ENCODE assay signal across 8 cellular contexts in genomic region chr7:30061786-30062185, GRCh38. TPM values are rescaled to one million over a fixed set of nuclear protein-coding genes. Genes with fewer than 3 reads are reported as not detected.
DNase-seq lines count a peak whose midpoint lies in the region; ATAC-seq, FAIRE-seq and TF ChIP-seq lines count a peak whose summit lies in the region.
"Not testable (repeated sequence)": the region's sequence is repeated elsewhere in the genome, so short reads cannot be mapped to it uniquely, and the experiment has no call there.

No MANE protein-coding gene starts in this region.

- not testable (repeated sequence) for TF ChIP-seq EP300 in A549 (IDR thresholded peaks at IDR 0.05); K562 (IDR thresholded peaks at IDR 0.05; ENCODE audit: low read length)

- not testable (repeated sequence) for H3K27ac ChIP-seq in A549; K562 (ENCODE audit: extremely low read depth, low read depth, low read length); left ventricle myocardium inferior (replicated peaks); prostate gland

- not testable (repeated sequence) for H4K20me1 ChIP-seq in K562 (replicated peaks; ENCODE audit: control insufficient read depth, insufficient read depth, low read length)

- POLR2A ChIA-PET in A549 (lab: Yijun Ruan, JAX) = not testable (repeated sequence)
- POLR2A ChIA-PET in K562 (lab: Yijun Ruan, JAX) = interaction anchor here (0.7 to 0.8 kb wide), 4 partner anchors 12 to 184 kb away, joined by 3 to 6 read pairs (median 4); no protein-coding TSS in a partner anchor

- TF ChIP-seq POLR2A in A549 (IDR thresholded peaks at IDR 0.05; ENCODE audit: low read length); K562 (conservative IDR thresholded peaks at IDR 0.05); prostate gland (IDR thresholded peaks at IDR 0.05): not testable (repeated sequence)

- H3K36me3 ChIP-seq in K562 (ENCODE audit: control insufficient read depth, insufficient read depth, low read length) = peaks cover 19% of the 10 kb centered on the region; the same call in 1 of the 3 replicates
- H3K36me3 ChIP-seq in left ventricle myocardium inferior = peaks cover 29% of the 10 kb centered on the region
- not testable (repeated sequence) for H3K36me3 ChIP-seq in prostate gland

- intact Hi-C loops in K562 (cut with micrococcal nuclease) = loop anchor here (1.0 to 10.0 kb wide), 7 partner anchors 33 to 1137 kb away; partner anchors contain the start of gene PLEKHA8
- intact Hi-C loops in left ventricle myocardium inferior (cut with micrococcal nuclease) = not testable (repeated sequence)
- intact Hi-C loops in prostate gland (cut with DNase I) = loop anchor here (5.0 to 10.0 kb wide), 5 partner anchors 34 to 427 kb away; partner anchors contain the start of genes FKBP14 and PLEKHA8

- CTCF ChIA-PET in A549 (lab: Yijun Ruan, JAX) = interaction anchor here (0.6 to 5.2 kb wide), 43 partner anchors 9 to 503 kb away, joined by 3 to 57 read pairs (median 5); partner anchors contain the start of genes FKBP14 and PLEKHA8
- CTCF ChIA-PET in K562 (lab: Yijun Ruan, JAX; ENCODE audit: low intra/inter-chr PET ratio) = interaction anchor here (1.2 kb wide), 1 partner anchor 427 kb away, joined by 4 read pairs; no protein-coding TSS in a partner anchor

- TF ChIP-seq RAD21 in A549 (conservative IDR thresholded peaks at IDR 0.05 in 1 of 2, IDR thresholded peaks at IDR 0.05 in 1 of 2) = peak; percentile 22 to 40; a peak in 2 of 5 replicates
- TF ChIP-seq RAD21 in K562 (CRISPR knock-in tag; conservative IDR thresholded peaks at IDR 0.05 in 1 of 2, IDR thresholded peaks at IDR 0.05 in 1 of 2) = peak; percentile 52 to 76

- not testable (repeated sequence) for H3K9me3 ChIP-seq in A549; K562 (replicated peaks; ENCODE audit: control insufficient read depth, insufficient read depth, low read depth, low read length); left ventricle myocardium inferior (replicated peaks); prostate gland

- not testable (repeated sequence) for H3K4me1 ChIP-seq in A549; K562 (replicated peaks in 1 of 2; ENCODE audit: control insufficient read depth in 2 of 2, insufficient read depth in 2 of 2, low read length in 2 of 2); left ventricle myocardium inferior; prostate gland (replicated peaks)

- in situ Hi-C loops in K562 (cut with MboI) = loop anchor here (10.0 kb wide), 1 partner anchor 427 kb away; no protein-coding TSS in a partner anchor

- not testable (repeated sequence) for H3K79me2 ChIP-seq in K562 (ENCODE audit: control insufficient read depth, insufficient read depth, low read length)

- DNase-seq in A549 (ENCODE audit: low read depth in 1 of 2, low spot score in 1 of 2) (peak; percentile 32 to 34), NCI-H2227 (lab: John Stamatoyannopoulos, UW; ENCODE audit: unreplicated experiment) (peak; percentile 4), K562 (ENCODE audit: extremely low read depth in 1 of 4, low spot score in 3 of 4) (peak in 3 of 4 experiments; percentile 13 to 48 (median 17)), prostate gland (ENCODE audit: low spot score) (peak; percentile 19)
- DNase-seq in left ventricle myocardium inferior = not testable (repeated sequence)

- not testable (repeated sequence) for H3K4me3 ChIP-seq in A549; WI38 (ENCODE audit: low read depth, low read length); K562; left ventricle myocardium inferior; prostate gland

- peak; percentile 96 to 99 for ATAC-seq in A549
- ATAC-seq in GM18502 (IDR thresholded peaks at IDR 0.05; ENCODE audit: poor library complexity, unreplicated experiment) = peak; percentile 77
- ATAC-seq in HG02885 (IDR thresholded peaks at IDR 0.05; ENCODE audit: poor library complexity, unreplicated experiment) = peak; percentile 49
- peak; percentile 100 for ATAC-seq in K562

- FAIRE-seq in A549 (lab: Jason Lieb, UNC) = not testable (repeated sequence)
- peak; percentile 96 for FAIRE-seq in K562 (lab: Jason Lieb, UNC)

- not testable (repeated sequence) for H3K4me2 ChIP-seq in A549; K562 (ENCODE audit: insufficient read depth, low read length)

- H2AFZ ChIP-seq in K562 (ENCODE audit: low read depth, low read length) = not testable (repeated sequence)

- WGBS in A549 (ENCODE audit: missing lambda C conversion rate) = 46% methylated on average over 3 of the region's 3 CpGs
- WGBS in K562 (ENCODE audit: insufficient coverage, low coverage, missing lambda C conversion rate) = 34% methylated on average over 3 of the region's 3 CpGs
- 7% methylated on average over 3 of the region's 3 CpGs for WGBS in prostate gland

- H3K9me1 ChIP-seq in K562 (ENCODE audit: control insufficient read depth, insufficient read depth, low read length) = not testable (repeated sequence)

- not testable (repeated sequence) for BruUV-seq in K562 (replicated peaks; lab: Mats Ljungman, UMichigan)

- H3K27me3 ChIP-seq in K562 (ENCODE audit: control insufficient read depth in 2 of 2, insufficient read depth in 2 of 2, low read length in 2 of 2); left ventricle myocardium inferior (ENCODE audit: low read depth); prostate gland (replicated peaks; ENCODE audit: insufficient read depth): not testable (repeated sequence)

- peak; percentile 53 for TF ChIP-seq CTCF in A549 (IDR thresholded peaks at IDR 0.05)
- TF ChIP-seq CTCF in WI38 (IDR thresholded peaks at IDR 0.05; ENCODE audit: low read depth, low read length) = peak; percentile 32; the same call in 1 of the 2 replicates
- TF ChIP-seq CTCF in K562 (IDR thresholded peaks at IDR 0.05 in 2 of 3, conservative IDR thresholded peaks at IDR 0.05 in 1 of 3; ENCODE audit: insufficient read depth in 2 of 3, low read depth in 1 of 3, low read length in 3 of 3) = peak; percentile 43 to 57 (median 52); a peak in 4 of 6 replicates
- TF ChIP-seq CTCF in left ventricle myocardium inferior (IDR thresholded peaks at IDR 0.05; ENCODE audit: borderline replicate concordance) = peak; percentile 66
- TF ChIP-seq CTCF in prostate gland (IDR thresholded peaks at IDR 0.05) = peak; percentile 40 to 69 (median 56)

- H3K9ac ChIP-seq in K562 (ENCODE audit: insufficient read depth in 1 of 2, low read depth in 2 of 2, low read length in 2 of 2) = not testable (repeated sequence)

RNA-seq across cellular contexts. Expression of gene PLEKHA8, which starts 33.6 kb away (rescaled TPM):
- polyA plus RNA-seq in A549 (2011; rRNA removed) = 10.6 and 10.9 TPM in 2 replicates
- polyA plus RNA-seq in A549 (2012; cell fraction: cytosol; rRNA removed) = 1.7 TPM in 2 replicates
- 0.94 and 1.8 TPM in 2 replicates for polyA plus RNA-seq in A549 (2012; cell fraction: nucleus; rRNA removed)
- 5.9 to 6.6 TPM (median 6.2 TPM) in 3 replicates for polyA plus RNA-seq in A549 (2017; fragmentation: RNase III; extraction: RNeasy Plus Mini Kit Qiagen cat#74134 plus additional on column Dnase treatment)
- polyA minus RNA-seq in A549 (2011; rRNA and poly(A)+ RNA removed) = 8.5 and 9.8 TPM in 2 replicates
- total RNA-seq in K562 (2011; cell fraction: chromatin; rRNA removed; ENCODE audit: low replicate concordance) = 13.8 and 31.1 TPM in 2 replicates
- 6.5 and 8.7 TPM in 2 replicates for total RNA-seq in K562 (2011; cell fraction: nucleolus; rRNA removed)
- 20.2 and 32.7 TPM in 2 replicates for total RNA-seq in K562 (2011; cell fraction: nucleoplasm; rRNA removed)
- total RNA-seq in K562 (2014; rRNA removed) = 9.5 and 10.0 TPM in 2 replicates
- total RNA-seq in K562 (2014; rRNA removed; fragmentation: Illumina TruSeq; extraction: Trizol) = 14.5 and 16.0 TPM in 2 replicates
- total RNA-seq in K562 (2015; rRNA removed; fragmentation: Illumina TruSeq; extraction: Trizol) = 12.0 and 12.8 TPM in 2 replicates
- 14.6 and 16.3 TPM in 2 replicates for total RNA-seq in K562 (2021)
- 12.4 and 15.1 TPM in 2 replicates for polyA plus RNA-seq in K562 (2011; rRNA removed)
- polyA plus RNA-seq in K562 (2011; cell fraction: cytosol; rRNA removed) = 3.1 and 8.1 TPM in 2 replicates
- 11.5 and 23.8 TPM in 2 replicates for polyA plus RNA-seq in K562 (2011; cell fraction: nucleus; rRNA removed)
- polyA plus RNA-seq in K562 (2012) = 7.7 and 8.1 TPM in 2 replicates
- 10.3 and 11.8 TPM in 2 replicates for polyA plus RNA-seq in K562 (2014; fragmentation: Illumina TruSeq; extraction: Trizol)
- 1 to 10 TPM; 3.2 to 3.9 TPM for polyA plus RNA-seq in K562 (2014; fragmentation: Nextera tagmentation; extraction: Ambion mirVana)
- 6.0 and 7.8 TPM in 2 replicates for polyA plus RNA-seq in K562 (2014; rRNA removed)
- 19.2 and 27.7 TPM in 2 replicates for polyA minus RNA-seq in K562 (2011; rRNA and poly(A)+ RNA removed)
- polyA minus RNA-seq in K562 (2011; cell fraction: cytosol; rRNA and poly(A)+ RNA removed) = 7.1 and 8.4 TPM in 2 replicates
- 12.5 and 25.8 TPM in 2 replicates for polyA minus RNA-seq in K562 (2011; cell fraction: nucleus; rRNA and poly(A)+ RNA removed)
- 3.3 TPM for total RNA-seq in left ventricle myocardium inferior
- 10 to 100 TPM in 1 of 2 donors, 1 to 10 TPM in 1; 5.5 to 12.0 TPM for total RNA-seq in prostate gland

RNA-seq across cellular contexts. Expression of gene FKBP14, which starts 35.3 kb away (rescaled TPM):
- polyA plus RNA-seq in A549 (2011; rRNA removed) (17.7 and 22.8 TPM in 2 replicates), A549 (2017; fragmentation: RNase III; extraction: RNeasy Plus Mini Kit Qiagen cat#74134 plus additional on column Dnase treatment) (10.6 to 11.1 TPM (median 10.7 TPM) in 3 replicates), K562 (2011; rRNA removed) (23.1 and 26.9 TPM in 2 replicates), K562 (2014; fragmentation: Illumina TruSeq; extraction: Trizol) (14.9 and 20.5 TPM in 2 replicates), K562 (2014; fragmentation: Nextera tagmentation; extraction: Ambion mirVana) (10 to 100 TPM; 10.3 to 12.4 TPM), K562 (2014; rRNA removed) (14.3 and 15.3 TPM in 2 replicates)
- 3.7 and 3.9 TPM in 2 replicates for polyA plus RNA-seq in A549 (2012; cell fraction: cytosol; rRNA removed)
- polyA plus RNA-seq in A549 (2012; cell fraction: nucleus; rRNA removed) = 1.6 and 2.3 TPM in 2 replicates
- polyA minus RNA-seq in A549 (2011; rRNA and poly(A)+ RNA removed) = 4.7 and 6.4 TPM in 2 replicates
- total RNA-seq in K562 (2011; cell fraction: chromatin; rRNA removed; ENCODE audit: low replicate concordance) = 31.4 and 70.2 TPM in 2 replicates
- 21.6 and 22.7 TPM in 2 replicates for total RNA-seq in K562 (2011; cell fraction: nucleolus; rRNA removed)
- total RNA-seq in K562 (2011; cell fraction: nucleoplasm; rRNA removed) = 37.8 and 59.8 TPM in 2 replicates
- total RNA-seq in K562 (2014; rRNA removed) (5.3 and 9.2 TPM in 2 replicates), K562 (2014; rRNA removed; fragmentation: Illumina TruSeq; extraction: Trizol) (27.9 and 33.3 TPM in 2 replicates), K562 (2015; rRNA removed; fragmentation: Illumina TruSeq; extraction: Trizol) (17.6 and 19.1 TPM in 2 replicates), K562 (2021) (13.4 and 15.3 TPM in 2 replicates), left ventricle myocardium inferior (12.0 TPM), prostate gland (1 to 10 TPM; 8.4 to 9.5 TPM)
- 4.3 and 12.2 TPM in 2 replicates for polyA plus RNA-seq in K562 (2011; cell fraction: cytosol; rRNA removed)
- 7.8 and 10.1 TPM in 2 replicates for polyA plus RNA-seq in K562 (2011; cell fraction: nucleus; rRNA removed)
- polyA plus RNA-seq in K562 (2012) = 10.6 and 12.8 TPM in 2 replicates
- polyA minus RNA-seq in K562 (2011; rRNA and poly(A)+ RNA removed) = 25.1 and 31.6 TPM in 2 replicates
- polyA minus RNA-seq in K562 (2011; cell fraction: cytosol; rRNA and poly(A)+ RNA removed) = 7.8 and 8.0 TPM in 2 replicates
- 11.0 and 20.3 TPM in 2 replicates for polyA minus RNA-seq in K562 (2011; cell fraction: nucleus; rRNA and poly(A)+ RNA removed)

Comparison
In these comparisons a context has a peak if more than half of its experiments do, and no peak if none do; other contexts are left out.
1. ATAC-seq: peak in every context shown above with its lines; median percentile 100 in K562; 98 in A549; 77 in GM18502; 49 in HG02885.